In the genomic region with DNA sequence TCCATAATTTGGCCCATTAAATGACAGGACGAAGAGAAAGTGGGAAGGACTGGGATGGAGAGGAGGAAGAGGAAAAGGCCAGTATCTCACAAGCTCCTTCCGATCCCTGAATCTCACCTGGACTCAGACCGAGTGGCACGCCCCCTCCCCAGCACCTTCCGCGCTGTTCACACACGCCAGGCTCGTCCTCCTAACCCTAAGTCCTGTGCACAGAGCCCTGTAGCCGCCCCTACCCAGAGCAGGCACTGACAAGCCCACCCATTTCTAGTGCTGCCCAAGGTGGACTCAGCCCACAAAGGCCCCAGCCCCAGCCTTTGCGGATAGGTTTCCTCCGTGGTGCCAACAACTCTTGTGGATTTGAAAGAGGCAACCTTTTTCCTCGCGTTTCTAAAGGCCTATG, we compare ENCODE assay signal across 11 cellular contexts. TPM values are rescaled to one million over a fixed set of nuclear protein-coding genes. Genes with fewer than 3 reads are reported as not detected.
DNase-seq lines count a peak whose midpoint lies in the region; ATAC-seq, FAIRE-seq and TF ChIP-seq lines count a peak whose summit lies in the region.
"Had no signal": no experiment of that assay in that cellular context is flagged by ENCODE, and none has a peak within 500 bp of the region (broad histone marks: within the 10 kb centered on the region; RNA-seq: fewer than 3 reads in every experiment).

No MANE protein-coding gene starts in this region.

- no peaks in the 10 kb centered on the region for H3K9me3 Mint-ChIP-seq in activated naive CD4-positive, alpha-beta T cell treated with anti-CD3 and anti-CD28 coated beads, Interleukin-2, amount 50 U/mL, for 24 hours

- peak overlapping the region; percentile 24 to 40 (median 33) for H3K27ac ChIP-seq in right lobe of liver
- no peak overlapping the region for H3K27ac ChIP-seq in stomach smooth muscle (ENCODE audit: low read length)

- FAIRE-seq in frontal cortex (lab: Jason Lieb, UNC): no peak

- peak overlapping the region; percentile 76 for H3K4me3 Mint-ChIP-seq in activated naive CD4-positive, alpha-beta T cell treated with anti-CD3 and anti-CD28 coated beads, Interleukin-2, amount 50 U/mL, for 24 hours

- H3K27ac Mint-ChIP-seq in activated naive CD4-positive, alpha-beta T cell treated with anti-CD3 and anti-CD28 coated beads, Interleukin-2, amount 50 U/mL, for 24 hours: no peak overlapping the region

- intact Hi-C loops in right lobe of liver (cut with DNase I): no loop called here

- 48% methylated on average over 7 of the region's 13 CpGs for WGBS in right lobe of liver (ENCODE audit: insufficient coverage, low coverage, low lambda C conversion rate, missing lambda C conversion rate)

- peaks cover 70% of the 10 kb centered on the region for H3K4me1 Mint-ChIP-seq in activated naive CD4-positive, alpha-beta T cell treated with anti-CD3 and anti-CD28 coated beads, Interleukin-2, amount 50 U/mL, for 24 hours

- in situ Hi-C loops in GM13976 (cut with MboI; ENCODE audit: low sequenced_read_pairs, unreplicated experiment): no loop called here

- TF ChIP-seq CTCF in choroid plexus epithelial cell (conservative IDR thresholded peaks at IDR 0.05; ENCODE audit: low read depth, low read length) (no peak), right lobe of liver (IDR thresholded peaks at IDR 0.05) (no peak), GM13976 (IDR thresholded peaks at IDR 0.05; ENCODE audit: borderline replicate concordance, control extremely low read depth, extremely low read depth, insufficient read depth, missing control alignments) (no peak)

- H3K9me3 ChIP-seq in right lobe of liver (no peaks in the 10 kb centered on the region), stomach smooth muscle (ENCODE audit: control insufficient read depth in 2 of 2, low read length in 2 of 2) (peaks cover 0 to 2% of the 10 kb centered on the region in 2 donors)
- H3K9me3 ChIP-seq: transverse colon had no signal

- H3K36me3 ChIP-seq in right lobe of liver (no peaks in the 10 kb centered on the region), stomach smooth muscle (ENCODE audit: control insufficient read depth in 2 of 2, insufficient read depth in 2 of 2, low read length in 2 of 2) (no peaks in the 10 kb centered on the region)
- H3K36me3 ChIP-seq: transverse colon had no signal

- H3K4me3 ChIP-seq in choroid plexus epithelial cell (ENCODE audit: low read depth, low read length) (peak overlapping the region; percentile 72), right lobe of liver (peak overlapping the region in 2 of 3 donors; percentile 58 to 65), stomach smooth muscle (ENCODE audit: low read length in 2 of 2) (peak overlapping the region; percentile 68 to 78)

- H3K36me3 Mint-ChIP-seq in activated naive CD4-positive, alpha-beta T cell treated with anti-CD3 and anti-CD28 coated beads, Interleukin-2, amount 50 U/mL, for 24 hours: peaks cover 13% of the 10 kb centered on the region

- no peak for DNase-seq in activated naive CD4-positive, alpha-beta T cell (lab: John Stamatoyannopoulos, UW)
- DNase-seq in choroid plexus epithelial cell (ENCODE audit: low read depth) (no peak), right lobe of liver (no peak), GM13976 (ENCODE audit: low spot score) (no peak), frontal cortex (ENCODE audit: low spot score in 2 of 2) (no peak), T1000 (lab: John Stamatoyannopoulos, UW) (no peak)
- DNase-seq: activated CD4-positive, alpha-beta T cell treated with anti-CD3 and anti-CD28 coated beads, Interleukin-2, amount 50 U/mL, for 4 hours; foreskin melanocyte had no signal

- no peak for ATAC-seq in right lobe of liver

- peaks cover 0 to 40% (median 16%) of the 10 kb centered on the region in 4 donors for H3K4me1 ChIP-seq in right lobe of liver
- peaks cover 12% of the 10 kb centered on the region for H3K4me1 ChIP-seq in stomach smooth muscle (ENCODE audit: control insufficient read depth, insufficient read depth, low read length)

- no peaks in the 10 kb centered on the region for H3K27me3 Mint-ChIP-seq in activated naive CD4-positive, alpha-beta T cell treated with anti-CD3 and anti-CD28 coated beads, Interleukin-2, amount 50 U/mL, for 24 hours

- H3K9ac ChIP-seq in stomach smooth muscle (ENCODE audit: low read length in 2 of 2): peak overlapping the region in 1 of 2 donors; percentile 51

- TF ChIP-seq POLR2A in right lobe of liver (IDR thresholded peaks at IDR 0.05): no peak

- H3K27me3 ChIP-seq in right lobe of liver (no peaks in the 10 kb centered on the region), stomach smooth muscle (ENCODE audit: control insufficient read depth in 1 of 2, insufficient read depth in 2 of 2, low read length in 2 of 2) (peaks cover 17 to 45% of the 10 kb centered on the region in 2 donors)

RNA-seq across cellular contexts. Expression of a gene that starts 9.2 kb away (rescaled TPM):
- total RNA-seq in right lobe of liver (10 to 100 TPM; 22.5 to 36.6 (median 28.2) TPM), frontal cortex (1.6 TPM)
